9 cellular contexts compared by ENCODE assay signal in the genomic region with DNA sequence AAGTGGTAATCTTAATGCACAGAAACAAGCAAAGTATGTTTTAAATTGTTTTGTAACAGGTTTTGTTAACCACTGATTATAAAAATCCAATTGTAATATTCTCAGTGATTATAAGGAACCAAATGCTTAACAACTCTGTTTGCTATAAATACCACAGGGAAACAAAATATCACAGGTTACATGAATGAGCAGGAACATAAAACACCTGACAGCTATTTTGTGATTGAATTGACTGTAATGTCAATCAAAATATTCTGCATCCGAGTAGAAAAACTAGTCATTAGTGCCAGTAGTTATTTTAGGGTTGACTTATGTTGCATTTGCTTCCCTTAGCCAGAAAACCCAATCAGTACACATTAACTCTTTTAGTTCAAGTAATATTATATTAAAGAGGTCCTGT.
"Had no signal": no experiment of that assay in that cellular context is flagged by ENCODE, and none has a peak within 500 bp of the region (broad histone marks: within the 10 kb centered on the region; RNA-seq: fewer than 3 reads in every experiment).

No MANE protein-coding gene starts in this region.

- H3K4me3 ChIP-seq: HAP-1 had no signal

- H3K4me1 ChIP-seq: HAP-1 had no signal

- FAIRE-seq: HepG2 had no signal

- H3K27ac Mint-ChIP-seq: HFFc6, IgD-negative memory B cell had no signal

- H3K27me3 Mint-ChIP-seq: IgD-negative memory B cell had no signal

- H3K27ac ChIP-seq: HL-60 had no signal

- H3K4me3 Mint-ChIP-seq: HFFc6, IgD-negative memory B cell had no signal

- DNase-seq: GOT3, H7, HFFc6, KBM-7 had no signal

- H3K9me3 ChIP-seq: HAP-1 had no signal

- H3K36me3 ChIP-seq: HAP-1 had no signal

- H3K4me1 Mint-ChIP-seq: IgD-negative memory B cell had no signal

- H3K36me3 Mint-ChIP-seq: IgD-negative memory B cell had no signal

- ATAC-seq: HCT116, HepG2 had no signal
